Comparison of ENCODE assay signal across 12 cellular contexts in the genomic region with DNA sequence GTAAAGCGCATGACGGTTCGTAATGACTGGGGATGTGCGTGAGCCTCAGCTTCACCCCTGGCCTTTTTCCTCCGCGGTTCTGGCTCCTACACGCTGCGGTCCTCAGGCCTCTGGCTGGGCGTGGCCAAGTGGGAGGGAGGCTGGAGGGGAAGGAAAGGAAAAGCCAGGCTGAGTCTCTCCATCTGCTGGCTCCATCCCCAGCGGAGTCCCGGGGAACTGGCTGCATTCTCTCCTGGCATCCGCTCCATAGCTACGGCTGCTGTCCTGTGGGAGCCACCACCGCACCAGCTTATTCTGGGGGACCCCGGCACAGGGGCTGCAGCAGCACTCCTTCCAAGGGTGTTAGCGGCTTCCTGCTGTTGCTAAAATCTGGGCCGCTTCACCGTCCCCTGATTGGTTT.
DNase-seq lines count a peak whose midpoint lies in the region; ATAC-seq and TF ChIP-seq lines count a peak whose summit lies in the region.
"Had no signal": no experiment of that assay in that cellular context is flagged by ENCODE, and none has a peak within 500 bp of the region (broad histone marks: within the 10 kb centered on the region; RNA-seq: fewer than 3 reads in every experiment).

No MANE protein-coding gene starts in this region.

- no peak overlapping the region for H3K14ac ChIP-seq in neuronal stem cell (ENCODE audit: low read length)

- peak overlapping the region; percentile 50 for H2AFZ ChIP-seq in neuronal stem cell (ENCODE audit: low read length)

- no peaks in the 10 kb centered on the region for H3K36me3 Mint-ChIP-seq in Calu3 (ENCODE audit: insufficient read depth, unreplicated experiment)

- H3K4ac ChIP-seq in neuronal stem cell (ENCODE audit: low read length), result no peak overlapping the region

- no peak overlapping the region for H3K27ac ChIP-seq in heart left ventricle
- H3K27ac ChIP-seq in neuronal stem cell (replicated peaks; ENCODE audit: low read length), result no peak overlapping the region
- H3K27ac ChIP-seq: SJSA1 had no signal

- H3K18ac ChIP-seq in neuronal stem cell (ENCODE audit: low read length), result peak overlapping the region; percentile 46

- peaks cover 77% of the 10 kb centered on the region for H3K27me3 Mint-ChIP-seq in Calu3 (ENCODE audit: unreplicated experiment)

- no peaks in the 10 kb centered on the region for H3K4me1 Mint-ChIP-seq in Calu3 (ENCODE audit: low read depth, unreplicated experiment)

- H3K9me3 ChIP-seq in heart left ventricle, result no peaks in the 10 kb centered on the region
- peaks cover 0 to 2% of the 10 kb centered on the region in 2 donors for H3K9me3 ChIP-seq in neuronal stem cell (replicated peaks in 1 of 2; ENCODE audit: control insufficient read depth in 2 of 2, insufficient read depth in 1 of 2, low read depth in 1 of 2, low read length in 2 of 2)
- H3K9me3 ChIP-seq: SJSA1 had no signal

- no peak overlapping the region for H2BK12ac ChIP-seq in neuronal stem cell (ENCODE audit: low read length)

- no peak overlapping the region for H2AK5ac ChIP-seq in neuronal stem cell (ENCODE audit: low read depth, low read length)

- H3K4me3 Mint-ChIP-seq in Calu3 (ENCODE audit: low read depth, unreplicated experiment), result no peak overlapping the region
- H3K4me3 Mint-ChIP-seq: activated T-cell treated with anti-CD3 and anti-CD28 coated beads, Interleukin-2, amount 50 U/mL, for 24 hours had no signal

- H3K79me1 ChIP-seq in neuronal stem cell (ENCODE audit: low read depth, low read length), result no peaks in the 10 kb centered on the region

- H3K36me3 ChIP-seq in heart left ventricle, result no peaks in the 10 kb centered on the region
- no peaks in the 10 kb centered on the region for H3K36me3 ChIP-seq in neuronal stem cell (replicated peaks in 1 of 2; ENCODE audit: control insufficient read depth in 2 of 2, insufficient read depth in 2 of 2, low read length in 2 of 2)
- H3K36me3 ChIP-seq: SJSA1 had no signal

- no peaks in the 10 kb centered on the region for H3K9me3 Mint-ChIP-seq in Calu3 (ENCODE audit: low read depth, unreplicated experiment)
- H3K9me3 Mint-ChIP-seq: activated T-cell treated with anti-CD3 and anti-CD28 coated beads, Interleukin-2, amount 50 U/mL, for 24 hours had no signal

- no peak for TF ChIP-seq POLR2A in heart left ventricle (IDR thresholded peaks at IDR 0.05)

- H3K23ac ChIP-seq in neuronal stem cell (ENCODE audit: low read depth, low read length, poor library complexity), result no peak overlapping the region

- H2BK120ac ChIP-seq in neuronal stem cell (ENCODE audit: low read depth, low read length), result no peak overlapping the region

- CTCF ChIA-PET in Calu3 (lab: Charles Lee), result no interaction called here

- peak overlapping the region; percentile 63 for H3K4me2 ChIP-seq in neuronal stem cell (ENCODE audit: insufficient read depth, low read length, poor library complexity, severe bottlenecking)

- peak; percentile 64 to 88 (median 84) for ATAC-seq in heart left ventricle

- peaks cover 0 to 20% (median 0%) of the 10 kb centered on the region in 12 donors for H3K4me1 ChIP-seq in heart left ventricle
- peaks cover 3 to 10% of the 10 kb centered on the region in 2 donors for H3K4me1 ChIP-seq in neuronal stem cell (ENCODE audit: control insufficient read depth in 2 of 2, insufficient read depth in 1 of 2, low read depth in 1 of 2, low read length in 2 of 2)
- H3K4me1 ChIP-seq: SJSA1 had no signal

- BruUV-seq in Calu3 (replicated peaks; lab: Mats Ljungman, UMichigan), result no TSS peak

- DNase-seq in AG20443 (ENCODE audit: low spot score) (peak; percentile 84), heart left ventricle (peak; percentile 49 to 76 (median 69)), neuronal stem cell (ENCODE audit: low spot score) (peak; percentile 44), DMS79 (lab: John Stamatoyannopoulos, UW) (no peak), Calu3 (no peak), Kasumi-1 (lab: John Stamatoyannopoulos, UW) (no peak)
- no peak for DNase-seq in stimulated activated naive CD4-positive, alpha-beta T cell treated with Interleukin-2 at 50 U/mL for 16 hours (lab: John Stamatoyannopoulos, UW)
- DNase-seq: activated T-cell treated with anti-CD3 and anti-CD28 coated beads, Interleukin-2, amount 50 U/mL, for 24 hours; erythroblast; NCI-H1105 treated with DMSO at 0.1 percent for 48 hours had no signal

- intact Hi-C loops in heart left ventricle (cut with DNase I) (no loop called here), Calu3 (cut with micrococcal nuclease; ENCODE audit: unreplicated experiment) (no loop called here)

- H3K27me3 ChIP-seq in heart left ventricle (peaks cover 0 to 50% (median 6%) of the 10 kb centered on the region in 9 donors), neuronal stem cell (ENCODE audit: control insufficient read depth in 3 of 3, insufficient read depth in 3 of 3, low read depth in 1 of 3, low read length in 3 of 3) (peaks cover 0 to 43% (median 19%) of the 10 kb centered on the region in 3 experiments)

- 9 to 15% (median 13%) methylated on average over 15 to 18 of the region's 18 CpGs for WGBS in heart left ventricle, 4 donors
- WGBS in neuronal stem cell (ENCODE audit: extremely low coverage in 2 of 2, insufficient read length in 2 of 2, insufficient replicate concordance in 1 of 2), 2 donors, result no CpG with 5 or more reads among the region's 18 CpGs

- no peak overlapping the region for H2BK5ac ChIP-seq in neuronal stem cell (ENCODE audit: low read length)

- peak overlapping the region; percentile 3; the same call in 1 of the 2 replicates for H3K4me3 ChIP-seq in WI38 (ENCODE audit: low read depth, low read length)
- peak overlapping the region in 4 of 12 donors; percentile 11 to 36 (median 20) for H3K4me3 ChIP-seq in heart left ventricle
- peak overlapping the region in 1 of 2 donors; percentile 51 for H3K4me3 ChIP-seq in neuronal stem cell (ENCODE audit: low read length in 2 of 2)
- H3K4me3 ChIP-seq: SJSA1 had no signal

- TF ChIP-seq CTCF in WI38 (IDR thresholded peaks at IDR 0.05; ENCODE audit: low read depth, low read length) (no peak), heart left ventricle (IDR thresholded peaks at IDR 0.05) (no peak), Calu3 (IDR thresholded peaks at IDR 0.05; ENCODE audit: unreplicated experiment) (no peak)

- H2BK15ac ChIP-seq in neuronal stem cell (ENCODE audit: low read length), result no peak overlapping the region

- H4K91ac ChIP-seq in neuronal stem cell (ENCODE audit: low read depth, low read length, poor library complexity), result no peak overlapping the region

- H4K8ac ChIP-seq in neuronal stem cell (ENCODE audit: low read depth, low read length), result no peak overlapping the region

- no peak overlapping the region for H3K9ac ChIP-seq in neuronal stem cell (ENCODE audit: low read depth, low read length, poor library complexity)

- H3K27ac Mint-ChIP-seq in Calu3 (ENCODE audit: unreplicated experiment), result no peak overlapping the region
- H3K27ac Mint-ChIP-seq: activated T-cell treated with anti-CD3 and anti-CD28 coated beads, Interleukin-2, amount 50 U/mL, for 24 hours had no signal

Comparison
In these comparisons a context has a peak if more than half of its experiments do, and no peak if none do; other contexts are left out.
1. DNase-seq: peak in AG20443 (single experiment), heart left ventricle (5 of 5) and neuronal stem cell (single experiment); none in stimulated activated naive CD4-positive, alpha-beta T cell treated with Interleukin-2 at 50 U/mL for 16 hours (single experiment), DMS79 (single experiment), Calu3 (single experiment) and Kasumi-1 (0 of 2).